Comparison of ENCODE assay signal across 32 cellular contexts in the genomic region with DNA sequence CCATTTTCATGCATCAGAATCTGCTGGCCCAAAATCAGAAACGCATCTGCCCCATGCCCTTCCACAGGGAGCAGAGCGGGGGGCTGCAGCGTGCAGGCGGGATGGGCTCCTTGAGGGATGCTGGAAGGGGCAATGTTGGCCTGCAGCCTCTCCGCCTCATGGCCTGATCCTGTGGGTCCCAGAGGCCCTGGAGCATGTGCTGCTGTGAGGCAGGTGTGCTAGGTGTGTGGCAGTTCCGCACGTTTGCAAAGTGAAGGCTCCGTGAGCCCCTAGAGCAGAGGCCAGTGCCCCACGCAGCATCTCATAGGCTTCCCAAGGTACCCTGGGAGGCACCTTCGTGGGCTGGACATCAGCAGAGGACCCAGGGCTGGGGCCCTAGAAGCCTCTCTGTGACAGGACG. TPM values are rescaled to one million over a fixed set of nuclear protein-coding genes. Genes with fewer than 3 reads are reported as not detected.
"Had no signal": no experiment of that assay in that cellular context is flagged by ENCODE, and none has a peak within 500 bp of the region (broad histone marks: within the 10 kb centered on the region; RNA-seq: fewer than 3 reads in every experiment).

No MANE protein-coding gene starts in this region.

- FAIRE-seq: frontal cortex, TTC549 had no signal

- H3K27me3 ChIP-seq: colonic mucosa, hepatocyte, right lobe of liver, vagina had no signal

- H3K9me3 ChIP-seq: colonic mucosa, right lobe of liver, thoracic aorta, vagina had no signal

- H3K27ac ChIP-seq: colonic mucosa, hepatocyte, right lobe of liver, thoracic aorta, vagina, VCaP had no signal

- H3K27me3 Mint-ChIP-seq: progenitor cell of endocrine pancreas had no signal

- H3K9me3 Mint-ChIP-seq: activated naive CD4-positive, alpha-beta T cell treated with anti-CD3 and anti-CD28 coated beads for 36 hours; activated T-helper 1 cell treated with anti-CD3 and anti-CD28 coated beads, Interleukin-12 subunit alpha, Interleukin-12 subunit beta, Interleukin-2, Interleukin-4 antibody, amounts not matched to agents 30 ng/mL and 10 ng/mL and 1 ng/mL, durations not matched to agents 14 hours and 24 hours and 36 hours; natural killer cell; T-helper 1 cell treated with Interleukin-12 subunit alpha and Interleukin-12 subunit beta and Interleukin-4 antibody, amounts not matched to agents 30 μg/mL and 1 μg/mL, for 36 hours had no signal

- H3K4me2 ChIP-seq: hepatocyte had no signal

- H3K4me3 Mint-ChIP-seq: activated naive CD4-positive, alpha-beta T cell treated with anti-CD3 and anti-CD28 coated beads for 36 hours; activated T-helper 1 cell treated with anti-CD3 and anti-CD28 coated beads, Interleukin-12 subunit alpha, Interleukin-12 subunit beta, Interleukin-2, Interleukin-4 antibody, amounts not matched to agents 30 ng/mL and 10 ng/mL and 1 ng/mL, durations not matched to agents 14 hours and 24 hours and 36 hours; natural killer cell; T-helper 1 cell treated with Interleukin-12 subunit alpha and Interleukin-12 subunit beta and Interleukin-4 antibody, amounts not matched to agents 30 μg/mL and 1 μg/mL, for 36 hours had no signal

- H3K27ac Mint-ChIP-seq: activated naive CD4-positive, alpha-beta T cell treated with anti-CD3 and anti-CD28 coated beads for 36 hours; activated T-helper 1 cell treated with anti-CD3 and anti-CD28 coated beads, Interleukin-12 subunit alpha, Interleukin-12 subunit beta, Interleukin-2, Interleukin-4 antibody, amounts not matched to agents 30 ng/mL and 10 ng/mL and 1 ng/mL, durations not matched to agents 14 hours and 24 hours and 36 hours; natural killer cell; T-helper 1 cell treated with Interleukin-12 subunit alpha and Interleukin-12 subunit beta and Interleukin-4 antibody, amounts not matched to agents 30 μg/mL and 1 μg/mL, for 36 hours had no signal

- DNase-seq: activated CD4-positive, alpha-beta T cell treated with anti-CD3 and anti-CD28 coated beads for 48 hours; activated CD4-positive, alpha-beta T cell treated with anti-CD3 and anti-CD28 coated beads, Interleukin-2, amount 50 U/mL, for 48 hours; activated CD8-positive, alpha-beta memory T cell treated with anti-CD3 and anti-CD28 coated beads, Interleukin-2, amount 50 U/mL, for 4 hours; activated effector memory CD4-positive, alpha-beta T cell treated with anti-CD3 and anti-CD28 coated beads, Interleukin-2, amount 50 U/mL, for 16 hours; activated naive CD4-positive, alpha-beta T cell treated with anti-CD3 and anti-CD28 coated beads for 36 hours; activated T-cell treated with anti-CD3 and anti-CD28 coated beads, Interleukin-2, amount 50 U/mL, for 1 hour; anterior cingulate cortex; colonic mucosa; effector CD8-positive, alpha-beta T cell; islet precursor cell; mesenchymal stem cell; natural killer cell; stimulated activated CD4-positive, alpha-beta T cell treated with anti-CD3 and anti-CD28 coated beads, Interleukin-12 subunit alpha, Interleukin-12 subunit beta, amount 100 ng/mL, for 4 hours; stimulated activated CD4-positive, alpha-beta T cell treated with anti-CD3 and anti-CD28 coated beads, Interleukin-4, amount 100 ng/mL, for 1 hour; stimulated activated naive CD8-positive, alpha-beta T cell treated with anti-CD3 and anti-CD28 coated beads, Interleukin-15, Interleukin-2, amounts not matched to agents 100 U/mL and 50 U/mL, for 24 hours; T-helper 9 cell; trophoblast cell had no signal

- ATAC-seq: activated CD4-positive, CD25-positive, alpha-beta regulatory T cell treated with anti-CD3 and anti-CD28 coated beads, Interleukin-2, amount 50 U/mL, for 24 hours; natural killer cell; right lobe of liver; stimulated activated naive CD8-positive, alpha-beta T cell treated with anti-CD3 and anti-CD28 coated beads, Interleukin-15, Interleukin-2, amounts not matched to agents 100 U/mL and 50 U/mL, for 24 hours had no signal

- H2AFZ ChIP-seq: hepatocyte had no signal

- H3K79me2 ChIP-seq: hepatocyte had no signal

- H3K4me3 ChIP-seq: colonic mucosa, hepatocyte, right lobe of liver, thoracic aorta, vagina had no signal

- H3K4me1 ChIP-seq: colonic mucosa, right lobe of liver, vagina had no signal

RNA-seq across cellular contexts. Expression of a gene that starts 36.4 kb away (rescaled TPM):
- total RNA-seq: activated CD8-positive, alpha-beta memory T cell treated with anti-CD3 and anti-CD28 coated beads for 36 hours; activated naive CD4-positive, alpha-beta T cell treated with anti-CD3 and anti-CD28 coated beads for 36 hours; activated T-helper 1 cell treated with anti-CD3 and anti-CD28 coated beads, Interleukin-12 subunit alpha, Interleukin-12 subunit beta, Interleukin-2, Interleukin-4 antibody, amounts not matched to agents 30 ng/mL and 10 ng/mL and 1 ng/mL, durations not matched to agents 14 hours and 24 hours and 36 hours; colonic mucosa; epithelial cell of proximal tubule; lower leg skin; progenitor cell of endocrine pancreas; renal cortical epithelial cell; vagina had no signal
